8 cellular contexts compared by ENCODE assay signal in genomic region chr2:206274434-206275273, GRCh38. TPM values are rescaled to one million over a fixed set of nuclear protein-coding genes. Genes with fewer than 3 reads are reported as not detected.
DNase-seq lines count a peak whose midpoint lies in the region; ATAC-seq and TF ChIP-seq lines count a peak whose summit lies in the region.

Gene ZDBF2, plus strand, starts transcription at chr2:206274663. Its CDS starts 7,187 bp downstream, at chr2:206281850.

- TF ChIP-seq POLR2A in HCT116 (IDR thresholded peaks at IDR 0.05; ENCODE audit: borderline replicate concordance, extremely low read depth, insufficient read depth, insufficient read length), result no peak

- POLR2A ChIA-PET in HCT116 (lab: Charles Lee), result interaction anchor here (0.6 kb wide), 1 partner anchor 93 kb away, joined by 3 read pairs; no protein-coding TSS in a partner anchor

- no peaks in the 10 kb centered on the region for H3K36me3 ChIP-seq in HCT116 (ENCODE audit: control insufficient read depth in 1 of 2, insufficient read depth in 2 of 2, low read length in 2 of 2)

- H3K27me3 ChIP-seq in HCT116 (ENCODE audit: insufficient read depth, low read length), result no peaks in the 10 kb centered on the region

- H3K9ac ChIP-seq in HCT116 (ENCODE audit: low read length), result peak within 1 kb of the TSS; percentile 62

- no peak within 1 kb of the TSS for H2AFZ ChIP-seq in HCT116 (ENCODE audit: low read depth, low read length, poor library complexity, severe bottlenecking)

- H4K20me1 ChIP-seq in HCT116 (ENCODE audit: insufficient read depth), result no peaks in the 10 kb centered on the region

- BruUV-seq in HCT116 (replicated peaks; lab: Mats Ljungman, UMichigan), result no TSS peak

- H3K9me3 ChIP-seq in HCT116 (ENCODE audit: control insufficient read depth in 1 of 2, insufficient read depth in 1 of 2, low read depth in 1 of 2, low read length in 2 of 2), result no peaks in the 10 kb centered on the region

- peak within 1 kb of the TSS; percentile 60 to 63 for H3K4me3 ChIP-seq in HCT116 (replicated peaks in 1 of 2; ENCODE audit: low read depth in 1 of 2, low read length in 2 of 2)

- peak; percentile 88 for ATAC-seq in HCT116

- H3K4me2 ChIP-seq in HCT116 (ENCODE audit: low read length), result peak within 1 kb of the TSS; percentile 69

- TF ChIP-seq RAD21 in HCT116 (IDR thresholded peaks at IDR 0.05; ENCODE audit: low read depth), result no peak

- peaks cover 12% of the 10 kb centered on the region; the same call in 1 of the 2 replicates for H3K79me2 ChIP-seq in HCT116 (ENCODE audit: insufficient read depth, low read length)

- CTCF ChIA-PET in HCT116 (lab: Charles Lee), result no interaction called here

- DNase-seq in DMS153 (lab: John Stamatoyannopoulos, UW), result peak; percentile 32
- no peak for DNase-seq in DMS153 treated with DMSO at 0.1 percent for 48 hours (lab: John Stamatoyannopoulos, UW; ENCODE audit: unreplicated experiment)
- no peak for DNase-seq in HCT116 (ENCODE audit: low read depth, low spot score)
- DNase-seq in NCI-H1105 treated with DMSO at 0.1 percent for 48 hours (lab: John Stamatoyannopoulos, UW), result peak; percentile 60
- DNase-seq in activated CD4-positive, alpha-beta T cell treated with anti-CD3 and anti-CD28 coated beads, Interleukin-2, amount 50 U/mL, for 48 hours, result peak; percentile 53 to 56
- peak; percentile 34 for DNase-seq in effector CD8-positive, alpha-beta T cell (lab: John Stamatoyannopoulos, UW)
- DNase-seq in medulla oblongata (ENCODE audit: extremely low spot score), result peak; percentile 16
- DNase-seq in stimulated activated CD8-positive, alpha-beta memory T cell treated with anti-CD3 and anti-CD28 coated beads, Interleukin-15, amount 100 ng/mL, for 24 hours (ENCODE audit: low read depth), result peak; percentile 7

- H3K4me1 ChIP-seq in HCT116 (ENCODE audit: control insufficient read depth in 1 of 2, insufficient read depth in 2 of 2, low read length in 2 of 2), result peaks cover 0 to 3% of the 10 kb centered on the region in 2 experiments; a peak in 1 of 4 replicates

- no peak for TF ChIP-seq CTCF in HCT116 (IDR thresholded peaks at IDR 0.05 in 2 of 3, conservative IDR thresholded peaks at IDR 0.05 in 1 of 3; ENCODE audit: borderline replicate concordance in 1 of 3, insufficient read depth in 1 of 3, low read depth in 2 of 3, low read length in 2 of 3)

- RAD21 ChIA-PET in HCT116 (lab: Charles Lee; ENCODE audit: low non-redundant PET in 1 of 2, low total read pairs in 2 of 2, uncharacterized antibody in 2 of 2, unreplicated experiment in 2 of 2), result no interaction called here

- H3K27ac ChIP-seq in HCT116 (ENCODE audit: low read depth, low read length), result peak within 1 kb of the TSS; percentile 54; the same call in 1 of the 2 replicates

- no peaks in the 10 kb centered on the region for H3K9me2 ChIP-seq in HCT116 (ENCODE audit: insufficient read depth)

- intact Hi-C loops in HCT116 (cut with micrococcal nuclease), result no loop called here

TF ChIP-seq in HCT116, 20 proteins besides CTCF, POLR2A, EP300 and RAD21:
- TF ChIP-seq CEBPB (IDR thresholded peaks at IDR 0.05; ENCODE audit: low read depth) (no peak), CBX3 (IDR thresholded peaks at IDR 0.05; ENCODE audit: low read depth) (no peak), SP1 (IDR thresholded peaks at IDR 0.05; ENCODE audit: low read depth) (no peak), EZH2 (IDR thresholded peaks at IDR 0.05) (no peak), ZNF274 (IDR thresholded peaks at IDR 0.05; ENCODE audit: low read depth, low read length) (no peak), MAX (IDR thresholded peaks at IDR 0.05) (peak; percentile 47; the same call in 1 of the 2 replicates), EGR1 (IDR thresholded peaks at IDR 0.05; ENCODE audit: low read depth) (no peak), FOSL1 (IDR thresholded peaks at IDR 0.05; ENCODE audit: low read depth) (no peak), SRF (IDR thresholded peaks at IDR 0.05; ENCODE audit: low read depth) (no peak), YY1 (IDR thresholded peaks at IDR 0.05; ENCODE audit: extremely low read depth, insufficient replicate concordance, low read depth, low read length) (no peak), EZH2phosphoT487 (IDR thresholded peaks at IDR 0.05; ENCODE audit: borderline replicate concordance) (no peak), TCF7L2 (IDR thresholded peaks at IDR 0.05; ENCODE audit: borderline replicate concordance, extremely low read depth, insufficient read depth, insufficient read length) (no peak), POLR2AphosphoS5 (IDR thresholded peaks at IDR 0.05; ENCODE audit: low read depth, low read length) (peak; percentile 61), ZBTB33 (IDR thresholded peaks at IDR 0.05; ENCODE audit: extremely low read depth, insufficient replicate concordance, low read length) (no peak), ELF1 (IDR thresholded peaks at IDR 0.05; ENCODE audit: borderline replicate concordance, low read depth) (no peak), ZFX (IDR thresholded peaks at IDR 0.05) (peak; percentile 70), REST (IDR thresholded peaks at IDR 0.05; ENCODE audit: low read depth) (no peak), JUND (IDR thresholded peaks at IDR 0.05) (no peak), SIN3A (IDR thresholded peaks at IDR 0.05; ENCODE audit: low read depth) (0 out of 2 replicates have a peak, but pooled peaks have one; percentile 22)
- TF ChIP-seq, protein P1, sequence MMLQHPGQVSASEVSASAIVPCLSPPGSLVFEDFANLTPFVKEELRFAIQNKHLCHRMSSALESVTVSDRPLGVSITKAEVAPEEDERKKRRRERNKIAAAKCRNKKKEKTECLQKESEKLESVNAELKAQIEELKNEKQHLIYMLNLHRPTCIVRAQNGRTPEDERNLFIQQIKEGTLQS (IDR thresholded peaks at IDR 0.05), result no peak
TF ChIP-seq in HCT116: peak in this region for 4.

RNA-seq across cellular contexts. Expression of gene ZDBF2, which starts in this region (rescaled TPM):
- 9.2 TPM for total RNA-seq in HCT116 (2021; ENCODE audit: unreplicated experiment)
- 2.0 and 2.2 TPM in 2 replicates for polyA plus RNA-seq in HCT116 (2012)

Comparison
In these comparisons a context has a peak if more than half of its experiments do, and no peak if none do; other contexts are left out.
1. DNase-seq: peak in DMS153 (single experiment), NCI-H1105 treated with DMSO at 0.1 percent for 48 hours (single experiment), activated CD4-positive, alpha-beta T cell treated with anti-CD3 and anti-CD28 coated beads, Interleukin-2, amount 50 U/mL, for 48 hours (2 of 2), effector CD8-positive, alpha-beta T cell (single experiment), medulla oblongata (single experiment) and stimulated activated CD8-positive, alpha-beta memory T cell treated with anti-CD3 and anti-CD28 coated beads, Interleukin-15, amount 100 ng/mL, for 24 hours (single experiment); none in DMS153 treated with DMSO at 0.1 percent for 48 hours (single experiment) and HCT116 (single experiment).